Comparison of ENCODE assay signal across 8 cellular contexts in genomic region chr12:92034858-92035401, GRCh38.
DNase-seq lines count a peak whose midpoint lies in the region; ATAC-seq and TF ChIP-seq lines count a peak whose summit lies in the region.

No MANE protein-coding gene starts in this region.

- H3K4me3 ChIP-seq in BLaER1, result peak overlapping the region; percentile 36; the same call in 1 of the 2 replicates
- peak overlapping the region; percentile 29 for H3K4me3 ChIP-seq in fibroblast of pulmonary artery (replicated peaks; ENCODE audit: low read depth, low read length)
- H3K4me3 ChIP-seq in ovary, result peak overlapping the region; percentile 30
- no peak overlapping the region for H3K4me3 ChIP-seq in mesendoderm (ENCODE audit: low read length)

- H4K5ac ChIP-seq in mesendoderm (ENCODE audit: low read length), result no peak overlapping the region

- H4K8ac ChIP-seq in mesendoderm (ENCODE audit: low read depth, low read length), result no peak overlapping the region

- H3K4ac ChIP-seq in mesendoderm (ENCODE audit: low read depth, low read length), result no peak overlapping the region

- no peak overlapping the region for H2AK5ac ChIP-seq in mesendoderm (ENCODE audit: low read length)

- peaks cover 82% of the 10 kb centered on the region for H3K4me1 ChIP-seq in BLaER1
- peaks cover 3% of the 10 kb centered on the region for H3K4me1 ChIP-seq in ovary (ENCODE audit: insufficient read depth)
- H3K4me1 ChIP-seq in mesendoderm (ENCODE audit: control insufficient read depth, low read depth, low read length), result no peaks in the 10 kb centered on the region

- H3K27ac ChIP-seq in BLaER1 (peak overlapping the region; percentile 47; the same call in 1 of the 2 replicates), ovary (no peak overlapping the region), mesendoderm (ENCODE audit: low read depth, low read length) (no peak overlapping the region)

- H3K18ac ChIP-seq in mesendoderm (ENCODE audit: low read length), result no peak overlapping the region

- H3K9ac ChIP-seq in BLaER1, result no peak overlapping the region
- H3K9ac ChIP-seq in mesendoderm (ENCODE audit: low read length), result no peak overlapping the region

- H3K27me3 ChIP-seq in BLaER1, result no peaks in the 10 kb centered on the region
- no peaks in the 10 kb centered on the region for H3K27me3 ChIP-seq in ovary
- H3K27me3 ChIP-seq in mesendoderm (ENCODE audit: insufficient read depth, low read length, poor library complexity), result no peaks in the 10 kb centered on the region

- no peaks in the 10 kb centered on the region for H3K79me2 ChIP-seq in mesendoderm (ENCODE audit: control insufficient read depth, insufficient read depth, low read length)

- H2BK5ac ChIP-seq in mesendoderm (ENCODE audit: low read length), result no peak overlapping the region

- DNase-seq in NCI-H524 (lab: John Stamatoyannopoulos, UW) (peak; percentile 90 to 95), activated T-helper 1 cell treated with Interleukin-2 at 50 U/mL for 16 hours (ENCODE audit: low read depth) (peak; percentile 23), fibroblast of pulmonary artery (ENCODE audit: low read depth) (peak; percentile 66), ovary (peak; percentile 48 to 73 (median 62)), mesendoderm (no peak)

- intact Hi-C loops in ovary (cut with DNase I), result loop anchor here in 1 of 4 donors (10.0 kb wide), 1 partner anchor 100 kb away; no protein-coding TSS in a partner anchor

- H3K36me3 ChIP-seq in BLaER1, result no peaks in the 10 kb centered on the region
- no peaks in the 10 kb centered on the region for H3K36me3 ChIP-seq in ovary
- no peaks in the 10 kb centered on the region for H3K36me3 ChIP-seq in mesendoderm (ENCODE audit: control insufficient read depth, insufficient read depth, low read length)

- ATAC-seq in GM19023 (IDR thresholded peaks at IDR 0.05; ENCODE audit: unreplicated experiment) (peak; percentile 81), HG03135 (IDR thresholded peaks at IDR 0.05; ENCODE audit: unreplicated experiment) (peak; percentile 68)

- no peak overlapping the region for H2BK15ac ChIP-seq in mesendoderm (replicated peaks; ENCODE audit: low read depth)

- no peak overlapping the region for H3K56ac ChIP-seq in mesendoderm (ENCODE audit: low read length)

- H3K4me2 ChIP-seq in BLaER1 (peak overlapping the region; percentile 72), mesendoderm (ENCODE audit: low read length) (no peak overlapping the region)

- 1 to 3% (median 1%) methylated on average over 10 of the region's 10 CpGs for WGBS in ovary, 3 donors
- WGBS in mesendoderm (ENCODE audit: extremely low coverage, insufficient coverage, low lambda C conversion rate), result no CpG with 5 or more reads among the region's 10 CpGs

- no peak for TF ChIP-seq POLR2A in ovary (IDR thresholded peaks at IDR 0.05)

- H3K23ac ChIP-seq in mesendoderm (ENCODE audit: low read length), result no peak overlapping the region

- no peak overlapping the region for H2BK120ac ChIP-seq in mesendoderm (ENCODE audit: low read depth, low read length)

- no peaks in the 10 kb centered on the region for H3K79me1 ChIP-seq in mesendoderm (ENCODE audit: low read length)

- H3K9me3 ChIP-seq in BLaER1 (no peaks in the 10 kb centered on the region), ovary (no peaks in the 10 kb centered on the region)

- no peaks in the 10 kb centered on the region for H4K20me1 ChIP-seq in BLaER1

- no peak for TF ChIP-seq EP300 in ovary (IDR thresholded peaks at IDR 0.05)

- no peak for TF ChIP-seq CTCF in fibroblast of pulmonary artery (IDR thresholded peaks at IDR 0.05; ENCODE audit: low read length, missing control alignments)
- TF ChIP-seq CTCF in ovary (IDR thresholded peaks at IDR 0.05), result no peak
